ENCODE assay signal across 1 cellular context in genomic region chr17:27294689-27295630, GRCh38.
A peak's percentile ranks its signal among the peaks of the same experiment; 100 is the strongest.
TF ChIP-seq lines count a peak whose summit lies in the region.

No MANE protein-coding gene starts in this region.

TF ChIP-seq in K562, 482 proteins besides CTCF, POLR2A, EP300 and RAD21 (continued from another document):
- TF ChIP-seq THRB (CRISPR knock-in tag; conservative IDR thresholded peaks at IDR 0.05) (no peak), MECOM (CRISPR knock-in tag; IDR thresholded peaks at IDR 0.05) (no peak), TEAD1 (CRISPR knock-in tag; IDR thresholded peaks at IDR 0.05) (no peak), ZNF740 (CRISPR knock-in tag; IDR thresholded peaks at IDR 0.05) (peak; percentile 29; the same call in 1 of the 2 replicates), ZNF740 (tag; IDR thresholded peaks at IDR 0.05) (peak in 1 of 2 experiments; percentile 76; a peak in 2 of 4 replicates), SAFB2 (IDR thresholded peaks at IDR 0.05; ENCODE audit: borderline replicate concordance, low read depth, low read length, severe bottlenecking) (no peak), ZNF561 (CRISPR knock-in tag; conservative IDR thresholded peaks at IDR 0.05) (no peak), ZNF444 (CRISPR knock-in tag; IDR thresholded peaks at IDR 0.05) (no peak), PRDM10 (IDR thresholded peaks at IDR 0.05; ENCODE audit: partially characterized antibody) (peak; percentile 71), HMG20A (CRISPR knock-in tag; conservative IDR thresholded peaks at IDR 0.05) (no peak), KAT8 (IDR thresholded peaks at IDR 0.05; ENCODE audit: low read depth) (no peak), GTF2B (IDR thresholded peaks at IDR 0.05; ENCODE audit: extremely low read depth, insufficient read length) (peak; percentile 25), SRSF7 (optimal IDR thresholded peaks at IDR 0.05; ENCODE audit: low read depth, low read length) (no peak), PRPF4 (IDR thresholded peaks at IDR 0.05; ENCODE audit: insufficient read depth, low read depth, low read length, poor library complexity, severe bottlenecking) (no peak), NRF1 (conservative IDR thresholded peaks at IDR 0.05 in 1 of 2, IDR thresholded peaks at IDR 0.05 in 1 of 2) (no peak), BRD4 (IDR thresholded peaks at IDR 0.05) (no peak; the same call in 1 of the 2 replicates), FOXJ3 (CRISPR knock-in tag; IDR thresholded peaks at IDR 0.05) (no peak), POLR2B (IDR thresholded peaks at IDR 0.05; ENCODE audit: low read depth, partially characterized antibody) (peak; percentile 53), ZNF583 (CRISPR knock-in tag; IDR thresholded peaks at IDR 0.05) (no peak), CREB5 (CRISPR knock-in tag; IDR thresholded peaks at IDR 0.05) (0 out of 2 replicates have a peak, but pooled peaks have one; percentile 40), YBX1 (IDR thresholded peaks at IDR 0.05) (no peak), SRSF9 (IDR thresholded peaks at IDR 0.05; ENCODE audit: borderline replicate concordance, low read depth, low read length) (no peak), RUNX1 (IDR thresholded peaks at IDR 0.05; ENCODE audit: low read depth) (no peak), SMAD2 (IDR thresholded peaks at IDR 0.05; ENCODE audit: low read depth, low read length) (no peak), AFF4 (CRISPR knock-in tag; IDR thresholded peaks at IDR 0.05) (no peak; the same call in 1 of the 2 replicates), ARID2 (IDR thresholded peaks at IDR 0.05) (no peak), PTBP1 (IDR thresholded peaks at IDR 0.05; ENCODE audit: low read depth, low read length) (no peak), ZNF644 (tag; IDR thresholded peaks at IDR 0.05; ENCODE audit: low read depth) (no peak), TARDBP (IDR thresholded peaks at IDR 0.05) (no peak), BACH1 (tag; IDR thresholded peaks at IDR 0.05) (0 out of 2 replicates have a peak, but pooled peaks have one; percentile 30), NBN (IDR thresholded peaks at IDR 0.05; ENCODE audit: low read depth) (peak; percentile 55; the same call in 1 of the 2 replicates), SNAPC5 (CRISPR knock-in tag; IDR thresholded peaks at IDR 0.05) (no peak), CBFA2T3 (IDR thresholded peaks at IDR 0.05) (0 out of 2 replicates have a peak, but pooled peaks have one; percentile 6), MCM3 (IDR thresholded peaks at IDR 0.05) (no peak), HMGN3 (IDR thresholded peaks at IDR 0.05; ENCODE audit: borderline replicate concordance, extremely low read depth, insufficient read length, low read depth, low read length) (no peak), SREBF1 (IDR thresholded peaks at IDR 0.05; ENCODE audit: borderline replicate concordance, low read depth, low read length) (no peak), ETV1 (tag; conservative IDR thresholded peaks at IDR 0.05; ENCODE audit: low read depth) (no peak), ZNF121 (CRISPR knock-in tag; conservative IDR thresholded peaks at IDR 0.05) (no peak), TAF9B (IDR thresholded peaks at IDR 0.05; ENCODE audit: partially characterized antibody) (peak; percentile 29), HMBOX1 (IDR thresholded peaks at IDR 0.05) (peak; percentile 64), ZC3H8 (IDR thresholded peaks at IDR 0.05) (no peak), TEAD2 (tag; IDR thresholded peaks at IDR 0.05) (no peak), ZNF778 (CRISPR knock-in tag; IDR thresholded peaks at IDR 0.05) (no peak), PML (IDR thresholded peaks at IDR 0.05; ENCODE audit: low read length) (0 out of 2 replicates have a peak, but pooled peaks have one; percentile 51), ADNP (tag; IDR thresholded peaks at IDR 0.05) (no peak), ZNF699 (CRISPR knock-in tag; IDR thresholded peaks at IDR 0.05; ENCODE audit: insufficient replicate concordance) (no peak), KDM4B (IDR thresholded peaks at IDR 0.05; ENCODE audit: borderline replicate concordance in 2 of 2, low read depth in 1 of 2) (no peak), PCBP1 (IDR thresholded peaks at IDR 0.05; ENCODE audit: low read depth, low read length, poor library complexity, severe bottlenecking) (no peak), HMGXB4 (CRISPR knock-in tag; IDR thresholded peaks at IDR 0.05) (no peak), ZNF586 (CRISPR knock-in tag; conservative IDR thresholded peaks at IDR 0.05) (no peak), KDM1A (IDR thresholded peaks at IDR 0.05) (no peak), NONO (IDR thresholded peaks at IDR 0.05; ENCODE audit: low read depth in 2 of 2, low read length in 1 of 2) (no peak), ARID1B (IDR thresholded peaks at IDR 0.05) (peak; percentile 33; the same call in 1 of the 2 replicates), TAF7 (tag; IDR thresholded peaks at IDR 0.05) (no peak; the same call in 1 of the 2 replicates), GTF2F1 (IDR thresholded peaks at IDR 0.05; ENCODE audit: low read depth, low read length) (peak; percentile 46; the same call in 1 of the 2 replicates), TBP (optimal IDR thresholded peaks at IDR 0.05; ENCODE audit: low read depth, low read length) (peak; percentile 83), SNIP1 (IDR thresholded peaks at IDR 0.05; ENCODE audit: low read depth) (no peak), TAL1 (IDR thresholded peaks at IDR 0.05) (no peak), SIN3B (IDR thresholded peaks at IDR 0.05; ENCODE audit: low read depth) (no peak), NFIC (IDR thresholded peaks at IDR 0.05) (no peak), HCFC1 (IDR thresholded peaks at IDR 0.05; ENCODE audit: low read depth, low read length) (no peak), ARNT (IDR thresholded peaks at IDR 0.05) (peak in 1 of 2 experiments; percentile 86; a peak in 2 of 4 replicates), PYGO2 (tag; IDR thresholded peaks at IDR 0.05) (no peak)
TF ChIP-seq in K562: peak in this region for 37.
